ENCODE assay signal across 21 cellular contexts in the genomic region with DNA sequence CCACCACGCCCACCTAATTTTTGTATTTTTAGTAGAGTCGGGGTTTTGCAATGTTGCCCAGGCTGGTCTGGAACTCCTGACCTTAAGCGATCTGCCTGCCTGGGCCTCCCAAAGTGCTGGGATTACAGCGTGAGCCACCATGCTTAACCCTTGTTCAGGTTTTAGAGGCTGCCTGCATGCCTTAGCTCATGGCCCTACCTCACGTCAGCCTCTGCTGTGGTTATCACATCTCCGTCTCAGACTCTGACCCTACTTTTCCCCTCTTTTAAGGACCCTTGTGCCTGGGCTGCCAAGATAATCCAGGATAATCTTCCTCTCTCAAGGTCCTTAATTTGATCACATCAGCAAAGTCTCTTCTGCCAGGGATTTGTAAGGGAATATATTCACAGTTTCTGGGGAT.
DNase-seq lines count a peak whose midpoint lies in the region; ATAC-seq and TF ChIP-seq lines count a peak whose summit lies in the region.
"Had no signal": no experiment of that assay in that cellular context is flagged by ENCODE, and none has a peak within 500 bp of the region (broad histone marks: within the 10 kb centered on the region; RNA-seq: fewer than 3 reads in every experiment).

No MANE protein-coding gene starts in this region.

- TF ChIP-seq CTCF in KMS-11 (conservative IDR thresholded peaks at IDR 0.05; ENCODE audit: low read depth, low read length) = no peak

- no peaks in the 10 kb centered on the region for H3K36me3 ChIP-seq in BLaER1 treated with 17β-estradiol and CSF1 and Interleukin-3, amounts not matched to agents 10 nM and 100 nM
- H3K36me3 ChIP-seq in CD8-positive, alpha-beta memory T cell (ENCODE audit: insufficient read depth, low read length) = no peaks in the 10 kb centered on the region
- H3K36me3 ChIP-seq in KMS-11 (ENCODE audit: insufficient read depth) = no peaks in the 10 kb centered on the region

- H3K4me2 ChIP-seq in BLaER1 treated with 17β-estradiol and CSF1 and Interleukin-3, amounts not matched to agents 10 nM and 100 nM = peak overlapping the region; percentile 14 to 75 (median 53); a peak in 17 of 22 replicates
- H3K4me2 ChIP-seq in KMS-11 = peak overlapping the region; percentile 86

- no peak for DNase-seq in CD8-positive, alpha-beta memory T cell
- DNase-seq in T-helper 2 cell treated with Interferon-gamma antibody and Interleukin-4, amounts not matched to agents 5 μg/mL and 100 μg/mL, for 36 hours (ENCODE audit: low spot score) = no peak
- DNase-seq in GM19238 (ENCODE audit: insufficient read length, low spot score) (no peak), HPDE6-E6E7 (ENCODE audit: extremely low spot score) (no peak)
- DNase-seq: Calu3; CD8-positive, alpha-beta T cell; DMS79; MM.1S; NCI-H1048; NCI-H1417 treated with DMSO at 0.1 percent for 48 hours; NCI-H187; NCI-H446; NCI-H526 treated with DMSO at 0.1 percent for 48 hours; SIG-M5; T-cell had no signal

- H2AFZ ChIP-seq in KMS-11 (ENCODE audit: low read depth) = peak overlapping the region; percentile 39; the same call in 1 of the 2 replicates

- no peaks in the 10 kb centered on the region for H3K9me3 ChIP-seq in BLaER1 treated with 17β-estradiol and CSF1 and Interleukin-3, amounts not matched to agents 10 nM and 100 nM (replicated peaks in 1 of 11)
- no peaks in the 10 kb centered on the region for H3K9me3 ChIP-seq in CD8-positive, alpha-beta memory T cell (ENCODE audit: low read length)

- POLR2A ChIA-PET in CD8-positive, alpha-beta memory T cell (lab: Charles Lee) = no interaction called here

- H3K4me3 Mint-ChIP-seq in CD8-positive, alpha-beta memory T cell = peak overlapping the region in 4 of 7 donors; percentile 50 to 67 (median 58)
- peak overlapping the region; percentile 18 for H3K4me3 Mint-ChIP-seq in T-helper 2 cell treated with Interferon-gamma antibody and Interleukin-4, amounts not matched to agents 5 μg/mL and 100 μg/mL, for 36 hours
- H3K4me3 Mint-ChIP-seq: CD8-positive, alpha-beta T cell; T-cell had no signal

- peaks cover 8 to 12% (median 10%) of the 10 kb centered on the region in 10 experiments; a peak in 19 of 20 replicates for H3K4me1 ChIP-seq in BLaER1 treated with 17β-estradiol and CSF1 and Interleukin-3, amounts not matched to agents 10 nM and 100 nM
- no peaks in the 10 kb centered on the region for H3K4me1 ChIP-seq in CD8-positive, alpha-beta memory T cell (ENCODE audit: insufficient read depth, low read length)
- H3K4me1 ChIP-seq in KMS-11 (ENCODE audit: low read depth, poor library complexity, severe bottlenecking) = peaks cover 69% of the 10 kb centered on the region

- CTCF ChIA-PET in CD8-positive, alpha-beta memory T cell (lab: Charles Lee) = no interaction called here

- H3K27me3 ChIP-seq in BLaER1 treated with 17β-estradiol and CSF1 and Interleukin-3, amounts not matched to agents 10 nM and 100 nM = no peaks in the 10 kb centered on the region
- no peaks in the 10 kb centered on the region for H3K27me3 ChIP-seq in CD8-positive, alpha-beta memory T cell (ENCODE audit: insufficient read depth, low read length, poor library complexity, severe bottlenecking)
- no peaks in the 10 kb centered on the region for H3K27me3 ChIP-seq in KMS-11 (ENCODE audit: insufficient read depth, low read depth)

- H3K9ac ChIP-seq in BLaER1 treated with 17β-estradiol and CSF1 and Interleukin-3, amounts not matched to agents 10 nM and 100 nM = peak overlapping the region in 1 of 11 experiments; percentile 13; a peak in 1 of 22 replicates
- H3K9ac ChIP-seq in KMS-11 = no peak overlapping the region

- no peaks in the 10 kb centered on the region for H3K9me3 Mint-ChIP-seq in CD8-positive, alpha-beta memory T cell
- no peaks in the 10 kb centered on the region for H3K9me3 Mint-ChIP-seq in T-helper 2 cell treated with Interferon-gamma antibody and Interleukin-4, amounts not matched to agents 5 μg/mL and 100 μg/mL, for 36 hours
- H3K9me3 Mint-ChIP-seq: CD8-positive, alpha-beta T cell; T-cell had no signal

- peaks cover 0 to 3% (median 0%) of the 10 kb centered on the region in 3 donors for H3K36me3 Mint-ChIP-seq in CD8-positive, alpha-beta memory T cell
- no peaks in the 10 kb centered on the region for H3K36me3 Mint-ChIP-seq in T-helper 2 cell treated with Interferon-gamma antibody and Interleukin-4, amounts not matched to agents 5 μg/mL and 100 μg/mL, for 36 hours (ENCODE audit: low read depth)
- H3K36me3 Mint-ChIP-seq: CD8-positive, alpha-beta T cell; T-cell had no signal

- peak overlapping the region in 4 of 8 donors; percentile 10 to 70 (median 38) for H3K27ac Mint-ChIP-seq in CD8-positive, alpha-beta memory T cell
- H3K27ac Mint-ChIP-seq in T-helper 2 cell treated with Interferon-gamma antibody and Interleukin-4, amounts not matched to agents 5 μg/mL and 100 μg/mL, for 36 hours = peak overlapping the region; percentile 52
- H3K27ac Mint-ChIP-seq: CD8-positive, alpha-beta T cell had no signal

- peaks cover 11 to 19% (median 19%) of the 10 kb centered on the region in 3 donors for H3K4me1 Mint-ChIP-seq in CD8-positive, alpha-beta memory T cell
- peaks cover 12% of the 10 kb centered on the region for H3K4me1 Mint-ChIP-seq in T-helper 2 cell treated with Interferon-gamma antibody and Interleukin-4, amounts not matched to agents 5 μg/mL and 100 μg/mL, for 36 hours (ENCODE audit: low read depth)

- peaks cover 0 to 2% of the 10 kb centered on the region in 2 donors for H3K27me3 Mint-ChIP-seq in CD8-positive, alpha-beta memory T cell
- peaks cover 8% of the 10 kb centered on the region for H3K27me3 Mint-ChIP-seq in T-helper 2 cell treated with Interferon-gamma antibody and Interleukin-4, amounts not matched to agents 5 μg/mL and 100 μg/mL, for 36 hours (ENCODE audit: low read depth)
- H3K27me3 Mint-ChIP-seq: T-cell had no signal

- H3K79me2 ChIP-seq in KMS-11 (ENCODE audit: insufficient read depth, low read depth) = no peaks in the 10 kb centered on the region

- no peak for ATAC-seq in GM19463 (IDR thresholded peaks at IDR 0.05; ENCODE audit: unreplicated experiment)
- ATAC-seq: CD8-positive, alpha-beta T cell; HepG2; K562; SK-N-SH treated with all-trans-retinoic acid at 6 μM for 48 hours; T-cell had no signal

- no peak overlapping the region for H3K4me3 ChIP-seq in BLaER1 treated with 17β-estradiol and CSF1 and Interleukin-3, amounts not matched to agents 10 nM and 100 nM
- H3K4me3 ChIP-seq in CD8-positive, alpha-beta memory T cell (ENCODE audit: low read length) = no peak overlapping the region
- no peak overlapping the region for H3K4me3 ChIP-seq in KMS-11 (IDR thresholded peaks at IDR 0.05; ENCODE audit: insufficient read depth, low read depth, low read length)
- H3K4me3 ChIP-seq: K562 had no signal

- H4K20me1 ChIP-seq in BLaER1 treated with 17β-estradiol and CSF1 and Interleukin-3, amounts not matched to agents 10 nM and 100 nM = no peaks in the 10 kb centered on the region
- no peaks in the 10 kb centered on the region for H4K20me1 ChIP-seq in KMS-11 (ENCODE audit: insufficient read depth)

- no peak overlapping the region for H3K27ac ChIP-seq in BLaER1 treated with 17β-estradiol and CSF1 and Interleukin-3, amounts not matched to agents 10 nM and 100 nM
- H3K27ac ChIP-seq in CD8-positive, alpha-beta memory T cell (ENCODE audit: low read depth, low read length) = no peak overlapping the region
- H3K27ac ChIP-seq in KMS-11 = peak overlapping the region; percentile 28; the same call in 1 of the 2 replicates
